Comparison of ENCODE assay signal across 20 cellular contexts in the genomic region with DNA sequence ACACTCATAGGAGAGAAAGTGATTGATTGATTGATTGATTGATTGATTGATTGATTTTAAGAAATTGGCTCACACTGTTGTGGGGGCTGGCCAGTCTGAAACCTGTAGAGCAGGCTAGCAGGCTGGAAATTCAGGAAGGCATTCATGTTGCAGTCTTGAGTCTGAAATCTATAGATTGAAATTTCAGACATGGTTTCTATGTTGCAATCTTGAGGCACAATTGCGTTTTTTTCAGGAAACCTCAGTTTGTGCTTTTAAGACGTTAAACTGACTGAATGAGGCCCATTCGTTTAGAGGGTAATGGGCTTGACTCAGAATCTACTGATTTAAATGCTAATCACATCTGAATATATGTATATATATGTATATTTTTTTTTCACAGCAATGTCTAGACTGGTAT.
DNase-seq lines count a peak whose midpoint lies in the region; ATAC-seq, FAIRE-seq and TF ChIP-seq lines count a peak whose summit lies in the region.
"Had no signal": no experiment of that assay in that cellular context is flagged by ENCODE, and none has a peak within 500 bp of the region (broad histone marks: within the 10 kb centered on the region; RNA-seq: fewer than 3 reads in every experiment).

No MANE protein-coding gene starts in this region.

- H3K4me1 Mint-ChIP-seq in endothelial cell (ENCODE audit: unreplicated experiment) = peaks cover 5% of the 10 kb centered on the region

- no peak overlapping the region for H3K9ac ChIP-seq in K562 (ENCODE audit: insufficient read depth in 1 of 2, low read depth in 2 of 2, low read length in 2 of 2)

- peaks cover 4% of the 10 kb centered on the region for H3K36me3 Mint-ChIP-seq in endothelial cell (ENCODE audit: low read depth, unreplicated experiment)

- H3K27ac ChIP-seq in K562 (ENCODE audit: extremely low read depth, low read depth, low read length) = no peak overlapping the region
- H3K27ac ChIP-seq in tibial nerve = no peak overlapping the region
- H3K27ac ChIP-seq: A549 had no signal

- ATAC-seq in K562 = no peak
- ATAC-seq: A549, PC-3 had no signal

- H3K9me3 ChIP-seq in K562 (replicated peaks; ENCODE audit: control insufficient read depth, insufficient read depth, low read depth, low read length) (no peaks in the 10 kb centered on the region), tibial nerve (no peaks in the 10 kb centered on the region)
- H3K9me3 ChIP-seq: A549 had no signal

- BruUV-seq in K562 (replicated peaks; lab: Mats Ljungman, UMichigan) = no TSS peak

- 73% methylated on average over 3 of the region's 3 CpGs for WGBS in K562 (ENCODE audit: insufficient coverage, low coverage, missing lambda C conversion rate)
- 75 to 87% methylated on average over 3 of the region's 3 CpGs for WGBS in tibial nerve, 2 donors

- H3K9me3 Mint-ChIP-seq in endothelial cell (ENCODE audit: unreplicated experiment) = no peaks in the 10 kb centered on the region

- TF ChIP-seq CTCF in K562 (IDR thresholded peaks at IDR 0.05 in 2 of 3, conservative IDR thresholded peaks at IDR 0.05 in 1 of 3; ENCODE audit: insufficient read depth in 2 of 3, low read depth in 1 of 3, low read length in 3 of 3) = no peak
- TF ChIP-seq CTCF in tibial nerve (IDR thresholded peaks at IDR 0.05) = no peak
- no peak for TF ChIP-seq CTCF in endothelial cell (IDR thresholded peaks at IDR 0.05; ENCODE audit: unreplicated experiment)

- H3K4me1 ChIP-seq in K562 (replicated peaks in 1 of 2; ENCODE audit: control insufficient read depth in 2 of 2, insufficient read depth in 2 of 2, low read length in 2 of 2) (no peaks in the 10 kb centered on the region), tibial nerve (no peaks in the 10 kb centered on the region)
- H3K4me1 ChIP-seq: A549 had no signal

- TF ChIP-seq POLR2A in K562 (conservative IDR thresholded peaks at IDR 0.05) (no peak), tibial nerve (IDR thresholded peaks at IDR 0.05) (no peak)

- intact Hi-C loops in K562 (cut with micrococcal nuclease) = no loop called here

- DNase-seq in GF-D8 (lab: John Stamatoyannopoulos, UW) (peak; percentile 35), Kasumi-1 (lab: John Stamatoyannopoulos, UW) (peak; percentile 57 to 67), NOMO-1 treated with DMSO at 0.1 percent for 48 hours (lab: John Stamatoyannopoulos, UW; ENCODE audit: unreplicated experiment) (peak; percentile 52), K562 (ENCODE audit: extremely low read depth in 1 of 4, low spot score in 3 of 4) (no peak), tibial nerve (ENCODE audit: low spot score in 2 of 2) (no peak), cortex of kidney (lab: John Stamatoyannopoulos, UW) (no peak), endothelial cell (ENCODE audit: low spot score) (no peak)
- DNase-seq: C1 segment of cervical spinal cord, DMS79, KG1, NCI-H1092 treated with DMSO at 0.1 percent for 48 hours, NCI-H1694, NCI-H2081 treated with DMSO at 0.1 percent for 48 hours, NCI-H446 treated with DMSO at 0.1 percent for 48 hours, NCI-H69, PC-3, RPMI8226, SHP77 treated with DMSO at 0.1 percent for 48 hours, T-helper 2 cell had no signal

- H3K27ac Mint-ChIP-seq in endothelial cell (ENCODE audit: unreplicated experiment) = no peak overlapping the region

- H3K27me3 ChIP-seq in K562 (ENCODE audit: control insufficient read depth in 2 of 2, insufficient read depth in 2 of 2, low read length in 2 of 2) (no peaks in the 10 kb centered on the region), tibial nerve (no peaks in the 10 kb centered on the region)

- H3K9me1 ChIP-seq in K562 (ENCODE audit: control insufficient read depth, insufficient read depth, low read length) = no peaks in the 10 kb centered on the region

- H3K4me3 ChIP-seq in K562 (no peak overlapping the region), tibial nerve (no peak overlapping the region)
- H3K4me3 ChIP-seq: A549 had no signal

- peaks cover 89% of the 10 kb centered on the region for H3K36me3 ChIP-seq in K562 (ENCODE audit: control insufficient read depth, insufficient read depth, low read length)
- peaks cover 0 to under 1% (median 0%) of the 10 kb centered on the region in 3 donors for H3K36me3 ChIP-seq in tibial nerve

- in situ Hi-C loops in K562 (cut with MboI) = no loop called here

- FAIRE-seq in K562 (lab: Jason Lieb, UNC) = no peak
- FAIRE-seq: A549 had no signal

- no peaks in the 10 kb centered on the region for H4K20me1 ChIP-seq in K562 (replicated peaks; ENCODE audit: control insufficient read depth, insufficient read depth, low read length)

- CTCF ChIA-PET in K562 (lab: Yijun Ruan, JAX; ENCODE audit: low intra/inter-chr PET ratio) = no interaction called here

- TF ChIP-seq RAD21 in K562 (CRISPR knock-in tag; conservative IDR thresholded peaks at IDR 0.05 in 1 of 2, IDR thresholded peaks at IDR 0.05 in 1 of 2) = no peak

- POLR2A ChIA-PET in K562 (lab: Yijun Ruan, JAX) = no interaction called here

- no peak overlapping the region for H3K4me2 ChIP-seq in K562 (ENCODE audit: insufficient read depth, low read length)
- H3K4me2 ChIP-seq: A549 had no signal

- no peak overlapping the region for H2AFZ ChIP-seq in K562 (ENCODE audit: low read depth, low read length)

- no peaks in the 10 kb centered on the region for H3K79me2 ChIP-seq in K562 (ENCODE audit: control insufficient read depth, insufficient read depth, low read length)

- no peak overlapping the region for H3K4me3 Mint-ChIP-seq in endothelial cell (ENCODE audit: unreplicated experiment)

- TF ChIP-seq EP300 in K562 (IDR thresholded peaks at IDR 0.05; ENCODE audit: low read length) = no peak
- TF ChIP-seq EP300 in tibial nerve (IDR thresholded peaks at IDR 0.05) = no peak

- H3K27me3 Mint-ChIP-seq in endothelial cell (ENCODE audit: unreplicated experiment) = no peaks in the 10 kb centered on the region

TF ChIP-seq in K562, 482 proteins besides CTCF, POLR2A, EP300 and RAD21:
- TF ChIP-seq ZNF316 (IDR thresholded peaks at IDR 0.05) (no peak), CEBPG (CRISPR knock-in tag; IDR thresholded peaks at IDR 0.05) (no peak), CEBPG (tag; conservative IDR thresholded peaks at IDR 0.05 in 1 of 2, IDR thresholded peaks at IDR 0.05 in 1 of 2) (peak; percentile 27 to 55; a peak in 2 of 4 replicates), SIN3B (IDR thresholded peaks at IDR 0.05; ENCODE audit: low read depth) (no peak), CEBPB (tag; IDR thresholded peaks at IDR 0.05) (peak; percentile 63), MEIS2 (IDR thresholded peaks at IDR 0.05; ENCODE audit: partially characterized antibody) (peak; percentile 22)
- TF ChIP-seq, protein P1, sequence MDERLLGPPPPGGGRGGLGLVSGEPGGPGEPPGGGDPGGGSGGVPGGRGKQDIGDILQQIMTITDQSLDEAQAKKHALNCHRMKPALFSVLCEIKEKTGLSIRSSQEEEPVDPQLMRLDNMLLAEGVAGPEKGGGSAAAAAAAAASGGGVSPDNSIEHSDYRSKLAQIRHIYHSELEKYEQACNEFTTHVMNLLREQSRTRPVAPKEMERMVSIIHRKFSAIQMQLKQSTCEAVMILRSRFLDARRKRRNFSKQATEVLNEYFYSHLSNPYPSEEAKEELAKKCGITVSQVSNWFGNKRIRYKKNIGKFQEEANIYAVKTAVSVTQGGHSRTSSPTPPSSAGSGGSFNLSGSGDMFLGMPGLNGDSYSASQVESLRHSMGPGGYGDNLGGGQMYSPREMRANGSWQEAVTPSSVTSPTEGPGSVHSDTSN (CRISPR knock-in tag; IDR thresholded peaks at IDR 0.05; ENCODE audit: low read depth) = no peak
- TF ChIP-seq, protein P1 (tag; conservative IDR thresholded peaks at IDR 0.05; ENCODE audit: low read depth) = peak; percentile 49; the same call in 1 of the 2 replicates
- TF ChIP-seq, protein P2, sequence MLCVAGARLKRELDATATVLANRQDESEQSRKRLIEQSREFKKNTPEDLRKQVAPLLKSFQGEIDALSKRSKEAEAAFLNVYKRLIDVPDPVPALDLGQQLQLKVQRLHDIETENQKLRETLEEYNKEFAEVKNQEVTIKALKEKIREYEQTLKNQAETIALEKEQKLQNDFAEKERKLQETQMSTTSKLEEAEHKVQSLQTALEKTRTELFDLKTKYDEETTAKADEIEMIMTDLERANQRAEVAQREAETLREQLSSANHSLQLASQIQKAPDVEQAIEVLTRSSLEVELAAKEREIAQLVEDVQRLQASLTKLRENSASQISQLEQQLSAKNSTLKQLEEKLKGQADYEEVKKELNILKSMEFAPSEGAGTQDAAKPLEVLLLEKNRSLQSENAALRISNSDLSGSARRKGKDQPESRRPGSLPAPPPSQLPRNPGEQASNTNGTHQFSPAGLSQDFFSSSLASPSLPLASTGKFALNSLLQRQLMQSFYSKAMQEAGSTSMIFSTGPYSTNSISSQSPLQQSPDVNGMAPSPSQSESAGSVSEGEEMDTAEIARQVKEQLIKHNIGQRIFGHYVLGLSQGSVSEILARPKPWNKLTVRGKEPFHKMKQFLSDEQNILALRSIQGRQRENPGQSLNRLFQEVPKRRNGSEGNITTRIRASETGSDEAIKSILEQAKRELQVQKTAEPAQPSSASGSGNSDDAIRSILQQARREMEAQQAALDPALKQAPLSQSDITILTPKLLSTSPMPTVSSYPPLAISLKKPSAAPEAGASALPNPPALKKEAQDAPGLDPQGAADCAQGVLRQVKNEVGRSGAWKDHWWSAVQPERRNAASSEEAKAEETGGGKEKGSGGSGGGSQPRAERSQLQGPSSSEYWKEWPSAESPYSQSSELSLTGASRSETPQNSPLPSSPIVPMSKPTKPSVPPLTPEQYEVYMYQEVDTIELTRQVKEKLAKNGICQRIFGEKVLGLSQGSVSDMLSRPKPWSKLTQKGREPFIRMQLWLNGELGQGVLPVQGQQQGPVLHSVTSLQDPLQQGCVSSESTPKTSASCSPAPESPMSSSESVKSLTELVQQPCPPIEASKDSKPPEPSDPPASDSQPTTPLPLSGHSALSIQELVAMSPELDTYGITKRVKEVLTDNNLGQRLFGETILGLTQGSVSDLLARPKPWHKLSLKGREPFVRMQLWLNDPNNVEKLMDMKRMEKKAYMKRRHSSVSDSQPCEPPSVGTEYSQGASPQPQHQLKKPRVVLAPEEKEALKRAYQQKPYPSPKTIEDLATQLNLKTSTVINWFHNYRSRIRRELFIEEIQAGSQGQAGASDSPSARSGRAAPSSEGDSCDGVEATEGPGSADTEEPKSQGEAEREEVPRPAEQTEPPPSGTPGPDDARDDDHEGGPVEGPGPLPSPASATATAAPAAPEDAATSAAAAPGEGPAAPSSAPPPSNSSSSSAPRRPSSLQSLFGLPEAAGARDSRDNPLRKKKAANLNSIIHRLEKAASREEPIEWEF (CRISPR knock-in tag; IDR thresholded peaks at IDR 0.05) = 0 out of 2 replicates have a peak, but pooled peaks have one; percentile 49
TF ChIP-seq in K562: peak in this region for 5.

Comparison
In these comparisons a context has a peak if more than half of its experiments do, and no peak if none do; other contexts are left out.
1. DNase-seq: peak in GF-D8 (single experiment), Kasumi-1 (2 of 2) and NOMO-1 treated with DMSO at 0.1 percent for 48 hours (single experiment); none in K562 (0 of 4), tibial nerve (0 of 2), cortex of kidney (single experiment) and endothelial cell (single experiment).